Comparison of ENCODE assay signal across 1 cellular context in genomic region chr3:11539218-11539617, GRCh38.
TF ChIP-seq lines count a peak whose summit lies in the region.

No MANE protein-coding gene starts in this region.

TF ChIP-seq in SK-N-SH treated with all-trans-retinoic acid at 6 μM for 48 hours, 23 proteins besides CTCF, POLR2A, EP300 and RAD21 (continued from another document):
- no peak for TF ChIP-seq ISL1 (CRISPR knock-in tag; IDR thresholded peaks at IDR 0.05)
- TF ChIP-seq PPARA (CRISPR knock-in tag; IDR thresholded peaks at IDR 0.05; ENCODE audit: borderline replicate concordance) = no peak
- TF ChIP-seq SNAI2 (CRISPR knock-in tag; IDR thresholded peaks at IDR 0.05) = no peak
- TF ChIP-seq ZC3H10 (CRISPR knock-in tag; IDR thresholded peaks at IDR 0.05) = no peak
- TF ChIP-seq CSDC2 (CRISPR knock-in tag; IDR thresholded peaks at IDR 0.05) = no peak
- no peak for TF ChIP-seq ARNTL (CRISPR knock-in tag; IDR thresholded peaks at IDR 0.05; ENCODE audit: borderline replicate concordance, low read depth)
TF ChIP-seq in SK-N-SH treated with all-trans-retinoic acid at 6 μM for 48 hours: peak in this region for 0.
